In genomic region chr18:27763936-27764335, GRCh38 we compare ENCODE assay signal across 29 cellular contexts.
"Had no signal": no experiment of that assay in that cellular context is flagged by ENCODE, and none has a peak within 500 bp of the region (broad histone marks: within the 10 kb centered on the region; RNA-seq: fewer than 3 reads in every experiment).

No MANE protein-coding gene starts in this region.

- H3K4me1 Mint-ChIP-seq: activated CD4-positive, alpha-beta T cell treated with anti-CD3 and anti-CD28 coated beads, Interleukin-2, amount 10 ng/mL, durations not matched to agents 24 days and 14 days; activated naive CD4-positive, alpha-beta T cell treated with anti-CD3 and anti-CD28 coated beads, Interleukin-2, amount 10 ng/mL, durations not matched to agents 7 days and 5 days; activated naive CD8-positive, alpha-beta T cell treated with anti-CD3 and anti-CD28 coated beads, Interleukin-2, amount 10 ng/mL, durations not matched to agents 7 days and 5 days; naive B cell had no signal

- H3K9me3 ChIP-seq: colonic mucosa, heart left ventricle, pancreas, prostate gland, sigmoid colon, suprapubic skin, tibial artery, upper lobe of right lung had no signal

- H3K4me1 ChIP-seq: colonic mucosa, heart left ventricle, pancreas, prostate gland, sigmoid colon, suprapubic skin, tibial artery, upper lobe of right lung had no signal

- FAIRE-seq: pancreas had no signal

- H3K36me3 ChIP-seq: colonic mucosa, heart left ventricle, pancreas, prostate gland, sigmoid colon, suprapubic skin, tibial artery, upper lobe of right lung had no signal

- H3K4me3 Mint-ChIP-seq: activated CD4-positive, alpha-beta memory T cell treated with anti-CD3 and anti-CD28 coated beads for 36 hours; activated CD4-positive, alpha-beta T cell treated with anti-CD3 and anti-CD28 coated beads, Interleukin-2, amount 10 ng/mL, durations not matched to agents 24 days and 14 days; activated naive CD4-positive, alpha-beta T cell treated with anti-CD3 and anti-CD28 coated beads, Interleukin-2, amount 10 ng/mL, durations not matched to agents 7 days and 5 days; activated naive CD8-positive, alpha-beta T cell treated with anti-CD3 and anti-CD28 coated beads, Interleukin-2, amount 10 ng/mL, durations not matched to agents 7 days and 5 days; activated T-helper 1 cell treated with anti-CD3 and anti-CD28 coated beads, Interleukin-12 subunit alpha, Interleukin-12 subunit beta, Interleukin-2, Interleukin-4 antibody, amounts not matched to agents 30 ng/mL and 10 ng/mL and 1 ng/mL, durations not matched to agents 14 hours and 24 hours and 36 hours; mesothelial cell of epicardium; naive B cell had no signal

- H3K36me3 Mint-ChIP-seq: activated CD4-positive, alpha-beta memory T cell treated with anti-CD3 and anti-CD28 coated beads for 36 hours; activated naive CD4-positive, alpha-beta T cell treated with anti-CD3 and anti-CD28 coated beads, Interleukin-2, amount 10 ng/mL, durations not matched to agents 7 days and 5 days; activated naive CD8-positive, alpha-beta T cell treated with anti-CD3 and anti-CD28 coated beads, Interleukin-2, amount 10 ng/mL, durations not matched to agents 7 days and 5 days; mesothelial cell of epicardium; naive B cell had no signal

- H3K27ac Mint-ChIP-seq: activated CD4-positive, alpha-beta memory T cell treated with anti-CD3 and anti-CD28 coated beads for 36 hours; activated CD4-positive, alpha-beta T cell treated with anti-CD3 and anti-CD28 coated beads, Interleukin-2, amount 10 ng/mL, durations not matched to agents 24 days and 14 days; activated naive CD4-positive, alpha-beta T cell treated with anti-CD3 and anti-CD28 coated beads, Interleukin-2, amount 10 ng/mL, durations not matched to agents 7 days and 5 days; activated naive CD8-positive, alpha-beta T cell treated with anti-CD3 and anti-CD28 coated beads, Interleukin-2, amount 10 ng/mL, durations not matched to agents 7 days and 5 days; activated T-helper 1 cell treated with anti-CD3 and anti-CD28 coated beads, Interleukin-12 subunit alpha, Interleukin-12 subunit beta, Interleukin-2, Interleukin-4 antibody, amounts not matched to agents 30 ng/mL and 10 ng/mL and 1 ng/mL, durations not matched to agents 14 hours and 24 hours and 36 hours; mesothelial cell of epicardium; naive B cell had no signal

- H3K4me3 ChIP-seq: colonic mucosa, dorsolateral prefrontal cortex, heart left ventricle, pancreas, prostate gland, sigmoid colon, suprapubic skin, tibial artery, upper lobe of right lung had no signal

- H3K27me3 ChIP-seq: colonic mucosa, dorsolateral prefrontal cortex, heart left ventricle, pancreas, sigmoid colon, suprapubic skin, tibial artery, upper lobe of right lung had no signal

- H3K9me3 Mint-ChIP-seq: activated CD4-positive, alpha-beta T cell treated with anti-CD3 and anti-CD28 coated beads, Interleukin-2, amount 10 ng/mL, durations not matched to agents 24 days and 14 days; mesothelial cell of epicardium had no signal

- H3K27ac ChIP-seq: colonic mucosa, dorsolateral prefrontal cortex, heart left ventricle, pancreas, prostate gland, sigmoid colon, suprapubic skin, tibial artery, upper lobe of right lung had no signal

- ATAC-seq: esophagus mucosa, heart left ventricle, pancreas, upper lobe of right lung had no signal

- H3K27me3 Mint-ChIP-seq: activated CD4-positive, alpha-beta memory T cell treated with anti-CD3 and anti-CD28 coated beads for 36 hours; activated CD4-positive, alpha-beta T cell treated with anti-CD3 and anti-CD28 coated beads, Interleukin-2, amount 10 ng/mL, durations not matched to agents 24 days and 14 days; activated naive CD4-positive, alpha-beta T cell treated with anti-CD3 and anti-CD28 coated beads, Interleukin-2, amount 10 ng/mL, durations not matched to agents 7 days and 5 days; activated naive CD8-positive, alpha-beta T cell treated with anti-CD3 and anti-CD28 coated beads, Interleukin-2, amount 10 ng/mL, durations not matched to agents 7 days and 5 days; naive B cell had no signal

- DNase-seq: activated CD4-positive, alpha-beta memory T cell treated with anti-CD3 and anti-CD28 coated beads for 36 hours; activated CD4-positive, alpha-beta T cell treated with anti-CD3 and anti-CD28 coated beads, Interleukin-2, amount 10 ng/mL, durations not matched to agents 24 days and 14 days; activated CD4-positive, CD25-positive, alpha-beta regulatory T cell treated with anti-CD3 and anti-CD28 coated beads, Interleukin-2, amount 50 U/mL, for 72 hours; activated CD8-positive, alpha-beta memory T cell treated with anti-CD3 and anti-CD28 coated beads, Interleukin-2, amount 50 U/mL, for 4 hours; activated gamma-delta T cell; activated naive CD4-positive, alpha-beta T cell treated with anti-CD3 and anti-CD28 coated beads, Interleukin-2, amount 10 ng/mL, durations not matched to agents 7 days and 5 days; activated naive CD8-positive, alpha-beta T cell treated with anti-CD3 and anti-CD28 coated beads, Interleukin-2, amount 10 ng/mL, durations not matched to agents 7 days and 5 days; activated T-cell treated with anti-CD3 and anti-CD28 coated beads, Interleukin-2, amount 50 U/mL, for 1 hour; amygdala; colonic mucosa; dorsolateral prefrontal cortex; effector memory CD4-positive, alpha-beta T cell; foreskin fibroblast; heart left ventricle; hypothalamus; naive B cell; pancreas; sigmoid colon; stimulated activated CD4-positive, alpha-beta T cell treated with anti-CD3 and anti-CD28 coated beads, Interleukin-15, amount 100 ng/mL, for 24 hours; stimulated activated CD4-positive, alpha-beta T cell treated with anti-CD3 and anti-CD28 coated beads, Interleukin-2, amount 100 ng/mL, for 24 hours; stimulated activated naive CD4-positive, alpha-beta T cell; T-helper 2 cell; tibial artery; upper lobe of right lung had no signal
